ENCODE assay signal across 9 cellular contexts in genomic region chr4:37665347-37666009, GRCh38. TPM values are rescaled to one million over a fixed set of nuclear protein-coding genes. Genes with fewer than 3 reads are reported as not detected.
A peak's percentile ranks its signal among the peaks of the same experiment; 100 is the strongest.
DNase-seq lines count a peak whose midpoint lies in the region; ATAC-seq and TF ChIP-seq lines count a peak whose summit lies in the region.
"Had no signal": no experiment of that assay in that cellular context is flagged by ENCODE, and none has a peak within 500 bp of the region (broad histone marks: within the 10 kb centered on the region; RNA-seq: fewer than 3 reads in every experiment).

No MANE protein-coding gene starts in this region.

- no peaks in the 10 kb centered on the region for H3K9me3 Mint-ChIP-seq in dendritic cell treated with granulocyte-macrophage colony-stimulating factor and Interleukin-4, amounts not matched to agents 40 ng/mL and 50 ng/mL, for 4 days
- peaks cover 11% of the 10 kb centered on the region for H3K9me3 Mint-ChIP-seq in nephron progenitor cell

- TF ChIP-seq RAD21 in liver (IDR thresholded peaks at IDR 0.05) = no peak

- ATAC-seq in GM18909 (IDR thresholded peaks at IDR 0.05; ENCODE audit: poor library complexity, unreplicated experiment) = no peak
- no peak for ATAC-seq in GM21528 (IDR thresholded peaks at IDR 0.05; ENCODE audit: low FRiP score, unreplicated experiment)

- no peaks in the 10 kb centered on the region for H3K27me3 Mint-ChIP-seq in dendritic cell treated with granulocyte-macrophage colony-stimulating factor and Interleukin-4, amounts not matched to agents 40 ng/mL and 50 ng/mL, for 4 days
- H3K27me3 Mint-ChIP-seq in nephron progenitor cell (ENCODE audit: low read depth, poor library complexity) = no peaks in the 10 kb centered on the region

- H3K9me3 ChIP-seq in liver (ENCODE audit: control insufficient read depth in 4 of 4, low read length in 3 of 4) = no peaks in the 10 kb centered on the region

- H3K4me1 Mint-ChIP-seq in dendritic cell treated with granulocyte-macrophage colony-stimulating factor and Interleukin-4, amounts not matched to agents 40 ng/mL and 50 ng/mL, for 4 days (ENCODE audit: low read depth) = peaks cover 49% of the 10 kb centered on the region
- H3K4me1 Mint-ChIP-seq in nephron progenitor cell = peaks cover 63% of the 10 kb centered on the region

- H3K36me3 ChIP-seq in liver (ENCODE audit: control insufficient read depth in 4 of 4, insufficient read depth in 3 of 4, low read depth in 1 of 4, low read length in 3 of 4) = no peaks in the 10 kb centered on the region

- no peak overlapping the region for H3K9ac ChIP-seq in liver (ENCODE audit: low read depth in 1 of 2, low read length in 2 of 2)

- no peak overlapping the region for H3K4me3 Mint-ChIP-seq in dendritic cell treated with granulocyte-macrophage colony-stimulating factor and Interleukin-4, amounts not matched to agents 40 ng/mL and 50 ng/mL, for 4 days
- H3K4me3 Mint-ChIP-seq in nephron progenitor cell = no peak overlapping the region

- peak overlapping the region; percentile 58 for H3K27ac Mint-ChIP-seq in dendritic cell treated with granulocyte-macrophage colony-stimulating factor and Interleukin-4, amounts not matched to agents 40 ng/mL and 50 ng/mL, for 4 days
- no peak overlapping the region for H3K27ac Mint-ChIP-seq in nephron progenitor cell

- H3K27me3 ChIP-seq in liver (ENCODE audit: control insufficient read depth in 4 of 4, insufficient read depth in 4 of 4, low read length in 3 of 4) = no peaks in the 10 kb centered on the region

- H3K4me1 ChIP-seq in liver (ENCODE audit: control insufficient read depth in 4 of 4, insufficient read depth in 4 of 4, low read length in 3 of 4) = peaks cover 8 to 39% (median 25%) of the 10 kb centered on the region in 4 donors

- no peak for TF ChIP-seq POLR2A in lower leg skin (IDR thresholded peaks at IDR 0.05)

- intact Hi-C loops in dendritic cell treated with granulocyte-macrophage colony-stimulating factor and Interleukin-4, amounts not matched to agents 40 ng/mL and 50 ng/mL, for 4 days (cut with micrococcal nuclease) = no loop called here
- intact Hi-C loops in lower leg skin (cut with DNase I; ENCODE audit: low total_unique reads) = no loop called here

- no peak for TF ChIP-seq CTCF in liver (IDR thresholded peaks at IDR 0.05; ENCODE audit: low read depth, low read length, missing input control)
- TF ChIP-seq CTCF in nephron progenitor cell (IDR thresholded peaks at IDR 0.05) = no peak
- no peak for TF ChIP-seq CTCF in lower leg skin (IDR thresholded peaks at IDR 0.05)

- H3K4me3 ChIP-seq in liver (ENCODE audit: low read depth in 1 of 3, low read length in 3 of 3) (no peak overlapping the region), skin epidermis (no peak overlapping the region), lower leg skin (ENCODE audit: low read depth, poor library complexity, severe bottlenecking) (no peak overlapping the region)

- H3K27ac ChIP-seq in liver (ENCODE audit: low read depth in 1 of 2, low read length in 2 of 2) (peak overlapping the region; percentile 78 to 80), skin epidermis (peak overlapping the region in 13 of 21 experiments; percentile 7 to 76 (median 46))

- 74% methylated on average over 9 of the region's 9 CpGs for WGBS in liver
- WGBS in lower leg skin, 2 donors = 44% methylated on average over 9 of the region's 9 CpGs

- peaks cover 12% of the 10 kb centered on the region for H3K36me3 Mint-ChIP-seq in dendritic cell treated with granulocyte-macrophage colony-stimulating factor and Interleukin-4, amounts not matched to agents 40 ng/mL and 50 ng/mL, for 4 days (ENCODE audit: low read depth)
- H3K36me3 Mint-ChIP-seq in nephron progenitor cell (ENCODE audit: low read depth) = peaks cover 9% of the 10 kb centered on the region

- DNase-seq in HK-2 (ENCODE audit: unreplicated experiment) (peak; percentile 40), nephron progenitor cell (no peak), lower leg skin (ENCODE audit: low spot score in 2 of 2) (no peak)
- DNase-seq: NCI-H2029 had no signal

TF ChIP-seq in liver, 16 proteins besides CTCF, POLR2A, EP300 and RAD21:
- TF ChIP-seq NR2F2 (IDR thresholded peaks at IDR 0.05) (peak; percentile 92), MAX (IDR thresholded peaks at IDR 0.05) (no peak)

RNA-seq across cellular contexts. Expression of gene RELL1, which starts 20.7 kb away (rescaled TPM):
- total RNA-seq in liver (10 to 100 TPM; 12.9 to 16.8 TPM), lower leg skin (10 to 100 TPM; 66.5 to 78.6 (median 73.7) TPM)
- 1 to 10 TPM; 1.5 to 1.8 TPM for polyA plus RNA-seq in liver
